ENCODE assay signal across 8 cellular contexts in genomic region chr17:48576479-48577309, GRCh38. TPM values are rescaled to one million over a fixed set of nuclear protein-coding genes. Genes with fewer than 3 reads are reported as not detected.
A peak's percentile ranks its signal among the peaks of the same experiment; 100 is the strongest.
DNase-seq lines count a peak whose midpoint lies in the region; ATAC-seq, FAIRE-seq and TF ChIP-seq lines count a peak whose summit lies in the region.

No MANE protein-coding gene starts in this region.

- no peak for FAIRE-seq in GM12891 (lab: Jason Lieb, UNC)

- no peak for DNase-seq in GM06990 (ENCODE audit: extremely low read depth, insufficient read length)
- DNase-seq in RPMI7951 (ENCODE audit: low read depth) = peak; percentile 68
- peak; percentile 67 for DNase-seq in retina
- no peak for DNase-seq in germinal center (ENCODE audit: low spot score)
- no peak for DNase-seq in GM12891 (ENCODE audit: insufficient read length, low spot score)
- no peak for DNase-seq in NCI-H2171 treated with DMSO at 0.1 percent for 48 hours (lab: John Stamatoyannopoulos, UW)

- no peak for TF ChIP-seq POLR2A in GM12891 (IDR thresholded peaks at IDR 0.05; ENCODE audit: low read depth, low read length)

- no peak for TF ChIP-seq CTCF in GM06990 (IDR thresholded peaks at IDR 0.05; ENCODE audit: insufficient read depth, low read length, poor library complexity, severe bottlenecking)

- peak; percentile 20 for ATAC-seq in esophagus mucosa
- no peak for ATAC-seq in GM18907 (IDR thresholded peaks at IDR 0.05; ENCODE audit: unreplicated experiment)

- H3K27me3 ChIP-seq in GM06990 (replicated peaks; ENCODE audit: control insufficient read depth, insufficient read depth, low read length) = no peaks in the 10 kb centered on the region

- peak overlapping the region; percentile 75 for H3K4me3 ChIP-seq in GM06990 (replicated peaks; ENCODE audit: low read depth, low read length)

- no peaks in the 10 kb centered on the region for H3K36me3 ChIP-seq in GM06990 (ENCODE audit: control insufficient read depth, insufficient read depth, low read length)

TF ChIP-seq in GM12891, 5 proteins besides CTCF, POLR2A, EP300 and RAD21:
- TF ChIP-seq POU2F2 (IDR thresholded peaks at IDR 0.05; ENCODE audit: low read depth, low read length) (no peak), POLR2AphosphoS5 (IDR thresholded peaks at IDR 0.05; ENCODE audit: low read depth, low read length) (no peak), SPI1 (IDR thresholded peaks at IDR 0.05; ENCODE audit: low read depth, low read length) (no peak), TAF1 (IDR thresholded peaks at IDR 0.05; ENCODE audit: low read depth, low read length) (no peak), PAX5 (IDR thresholded peaks at IDR 0.05; ENCODE audit: insufficient read depth, low read length, severe bottlenecking) (no peak)
TF ChIP-seq in GM12891: peak in this region for 0.

RNA-seq across cellular contexts. Expression of gene HOXB4, which starts 1.5 kb away (rescaled TPM):
- 1.6 and 1.7 TPM in 2 replicates for total RNA-seq in RPMI7951 (2014; rRNA removed; shearing (Covaris generic))
- 2.4 TPM for total RNA-seq in esophagus mucosa
- 2.6 TPM for polyA plus RNA-seq in GM12891 (2012; ENCODE audit: low read depth, missing spikeins)

RNA-seq across cellular contexts. Expression of gene HOXB3, which starts 13.3 kb away (rescaled TPM):
- 3.2 and 7.9 TPM in 2 replicates for total RNA-seq in RPMI7951 (2014; rRNA removed; shearing (Covaris generic))
- total RNA-seq in esophagus mucosa = 6.0 TPM
- polyA plus RNA-seq in GM12891 (2012; ENCODE audit: low read depth, missing spikeins) = 6.2 TPM

RNA-seq across cellular contexts. Expression of gene HOXB5, which starts 16.9 kb away (rescaled TPM):
- total RNA-seq in RPMI7951 (2014; rRNA removed; shearing (Covaris generic)) = 0.10 and 0.24 TPM in 2 replicates
- 0.16 TPM for total RNA-seq in esophagus mucosa
- polyA plus RNA-seq in GM12891 (2012; ENCODE audit: low read depth, missing spikeins) = not detected

RNA-seq across cellular contexts. Expression of gene HOXB6, which starts 28.1 kb away (rescaled TPM):
- total RNA-seq in RPMI7951 (2014; rRNA removed; shearing (Covaris generic)) = 4.8 and 7.3 TPM in 2 replicates
- 0.28 TPM for total RNA-seq in esophagus mucosa
- polyA plus RNA-seq in GM12891 (2012; ENCODE audit: low read depth, missing spikeins) = 0.12 TPM

RNA-seq across cellular contexts. Expression of gene HOXB2, which starts 31.8 kb away (rescaled TPM):
- total RNA-seq in RPMI7951 (2014; rRNA removed; shearing (Covaris generic)) = 11.9 and 15.1 TPM in 2 replicates
- total RNA-seq in esophagus mucosa = 14.1 TPM
- 6.4 TPM for polyA plus RNA-seq in GM12891 (2012; ENCODE audit: low read depth, missing spikeins)

Comparison
In these comparisons a context has a peak if more than half of its experiments do, and no peak if none do; other contexts are left out.
1. DNase-seq: peak in RPMI7951 (single experiment) and retina (single experiment); none in GM06990 (single experiment), germinal center (single experiment), GM12891 (single experiment) and NCI-H2171 treated with DMSO at 0.1 percent for 48 hours (single experiment).